In genomic region chr15:83695246-83695645, GRCh38 we compare ENCODE assay signal across 27 cellular contexts. TPM values are rescaled to one million over a fixed set of nuclear protein-coding genes. Genes with fewer than 3 reads are reported as not detected.
DNase-seq lines count a peak whose midpoint lies in the region; ATAC-seq and TF ChIP-seq lines count a peak whose summit lies in the region.
"Had no signal": no experiment of that assay in that cellular context is flagged by ENCODE, and none has a peak within 500 bp of the region (broad histone marks: within the 10 kb centered on the region; RNA-seq: fewer than 3 reads in every experiment).

No MANE protein-coding gene starts in this region.

- DNase-seq in RWPE2 (ENCODE audit: low spot score) (no peak), endodermal cell (peak; percentile 58), upper lobe of right lung (no peak), RKO (ENCODE audit: low spot score) (no peak)
- DNase-seq in activated effector memory CD4-positive, alpha-beta T cell treated with Interleukin-2 at 50 U/mL for 16 hours = no peak
- DNase-seq: activated CD4-positive, alpha-beta T cell treated with anti-CD3 and anti-CD28 coated beads, Interleukin-2, amount 50 U/mL, for 4 hours; activated naive CD4-positive, alpha-beta T cell treated with anti-CD3 and anti-CD28 coated beads for 36 hours; activated T-cell treated with anti-CD3 and anti-CD28 coated beads for 4 hours; aorta; COR-L47; EL; Karpas-422; kidney; midbrain; NCI-H748 treated with DMSO at 0.1 percent for 48 hours; OCI-M1; stimulated activated CD4-positive, alpha-beta T cell treated with anti-CD3 and anti-CD28 coated beads, Interleukin-1b, Interleukin-23, amount 100 ng/mL, for 48 hours; stimulated activated naive CD4-positive, alpha-beta T cell treated with Interleukin-2 at 50 U/mL for 16 hours; T-helper 2 cell; upper lobe of left lung; WERI-Rb-1 had no signal

- H3K27ac ChIP-seq in RWPE2 (ENCODE audit: poor library complexity, severe bottlenecking) (no peak overlapping the region), endodermal cell (ENCODE audit: low read depth, low read length) (no peak overlapping the region), mesodermal cell (ENCODE audit: low read depth, low read length, severe bottlenecking) (peak overlapping the region; percentile 94), stomach smooth muscle (ENCODE audit: low read length) (peak overlapping the region; percentile 84), upper lobe of right lung (no peak overlapping the region)
- H3K27ac ChIP-seq: neutrophil, SJSA1, WERI-Rb-1 had no signal

- H3K4me1 Mint-ChIP-seq in endodermal cell = peaks cover 5% of the 10 kb centered on the region

- ATAC-seq in RWPE2 (ENCODE audit: low read depth) (peak; percentile 84), GM19324 (IDR thresholded peaks at IDR 0.05; ENCODE audit: low FRiP score, unreplicated experiment) (no peak), upper lobe of right lung (no peak)

- H3K9ac ChIP-seq in endodermal cell (ENCODE audit: extremely low read depth, low read length, poor library complexity, severe bottlenecking) (no peak overlapping the region), stomach smooth muscle (ENCODE audit: low read length in 2 of 2) (peak overlapping the region in 1 of 2 donors; percentile 5)

- no peak overlapping the region for H3K4me3 Mint-ChIP-seq in endodermal cell
- H3K4me3 Mint-ChIP-seq: activated naive CD4-positive, alpha-beta T cell treated with anti-CD3 and anti-CD28 coated beads for 36 hours had no signal

- H3K4me1 ChIP-seq in RWPE2 (ENCODE audit: insufficient read depth, poor library complexity, severe bottlenecking) (peaks cover 16% of the 10 kb centered on the region), endodermal cell (ENCODE audit: control insufficient read depth, insufficient read depth, low read length) (no peaks in the 10 kb centered on the region), mesodermal cell (ENCODE audit: control insufficient read depth, insufficient read depth, low read length, poor library complexity, severe bottlenecking) (peaks cover 45% of the 10 kb centered on the region), stomach smooth muscle (ENCODE audit: control insufficient read depth, insufficient read depth, low read length) (peaks cover 47% of the 10 kb centered on the region), upper lobe of right lung (peaks cover 8% of the 10 kb centered on the region)
- H3K4me1 ChIP-seq: upper lobe of left lung had no signal

- H3K27ac Mint-ChIP-seq in endodermal cell = no peak overlapping the region
- H3K27ac Mint-ChIP-seq: activated naive CD4-positive, alpha-beta T cell treated with anti-CD3 and anti-CD28 coated beads for 36 hours had no signal

- intact Hi-C loops in upper lobe of right lung (cut with DNase I) = no loop called here

- H3K9me3 Mint-ChIP-seq in endodermal cell = no peaks in the 10 kb centered on the region
- H3K9me3 Mint-ChIP-seq: activated naive CD4-positive, alpha-beta T cell treated with anti-CD3 and anti-CD28 coated beads for 36 hours had no signal

- no peak overlapping the region for H3K4me3 ChIP-seq in RWPE2 (ENCODE audit: severe bottlenecking)
- no peak overlapping the region for H3K4me3 ChIP-seq in endodermal cell (ENCODE audit: low read length)
- no peak overlapping the region for H3K4me3 ChIP-seq in mesodermal cell (ENCODE audit: extremely low read depth, insufficient read depth, low read length, poor library complexity, severe bottlenecking)
- H3K4me3 ChIP-seq in stomach smooth muscle (ENCODE audit: low read length in 2 of 2) = no peak overlapping the region
- H3K4me3 ChIP-seq in upper lobe of right lung = no peak overlapping the region
- H3K4me3 ChIP-seq: SJSA1, upper lobe of left lung had no signal

- 69 to 75% methylated on average over 2 to 3 of the region's 3 CpGs for whole genome bisulfite sequencing in endodermal cell (ENCODE audit: insufficient coverage in 1 of 2, insufficient read length in 1 of 2), 2 experiments
- WGBS in mesodermal cell (ENCODE audit: insufficient coverage in 2 of 2), 2 experiments = 41 to 69% methylated on average over 2 to 3 of the region's 3 CpGs

- H3K36me3 ChIP-seq in RWPE2 (ENCODE audit: low read depth) (no peaks in the 10 kb centered on the region), endodermal cell (ENCODE audit: control insufficient read depth, insufficient read depth, low read length) (no peaks in the 10 kb centered on the region), mesodermal cell (ENCODE audit: control insufficient read depth, insufficient read depth, low read length) (no peaks in the 10 kb centered on the region), stomach smooth muscle (ENCODE audit: control insufficient read depth in 2 of 2, insufficient read depth in 2 of 2, low read length in 2 of 2) (no peaks in the 10 kb centered on the region), upper lobe of right lung (no peaks in the 10 kb centered on the region)
- H3K36me3 ChIP-seq: neutrophil, SJSA1, upper lobe of left lung, WERI-Rb-1 had no signal

- no peak for TF ChIP-seq CTCF in RWPE2 (IDR thresholded peaks at IDR 0.05; ENCODE audit: poor library complexity, severe bottlenecking)
- TF ChIP-seq CTCF in endodermal cell (conservative IDR thresholded peaks at IDR 0.05) = no peak
- no peak for TF ChIP-seq CTCF in upper lobe of right lung (IDR thresholded peaks at IDR 0.05)

- no peaks in the 10 kb centered on the region for H3K9me3 ChIP-seq in RWPE2 (ENCODE audit: severe bottlenecking)
- no peaks in the 10 kb centered on the region for H3K9me3 ChIP-seq in endodermal cell (ENCODE audit: control insufficient read depth, low read length)
- no peaks in the 10 kb centered on the region for H3K9me3 ChIP-seq in mesodermal cell (ENCODE audit: control insufficient read depth, low read length)
- H3K9me3 ChIP-seq in stomach smooth muscle (ENCODE audit: control insufficient read depth in 2 of 2, low read length in 2 of 2) = no peaks in the 10 kb centered on the region
- H3K9me3 ChIP-seq in upper lobe of right lung = no peaks in the 10 kb centered on the region
- H3K9me3 ChIP-seq: neutrophil, SJSA1, upper lobe of left lung had no signal

- H3K36me3 Mint-ChIP-seq in endodermal cell (ENCODE audit: low read depth) = no peaks in the 10 kb centered on the region

- no peaks in the 10 kb centered on the region for H3K27me3 Mint-ChIP-seq in endodermal cell (ENCODE audit: insufficient read depth)

- H3K27me3 ChIP-seq in RWPE2 (ENCODE audit: insufficient read depth, poor library complexity, severe bottlenecking) (no peaks in the 10 kb centered on the region), endodermal cell (ENCODE audit: control insufficient read depth, insufficient read depth, low read length, poor library complexity, severe bottlenecking) (no peaks in the 10 kb centered on the region), stomach smooth muscle (ENCODE audit: control insufficient read depth in 1 of 2, insufficient read depth in 2 of 2, low read length in 2 of 2) (no peaks in the 10 kb centered on the region), upper lobe of right lung (no peaks in the 10 kb centered on the region)
- H3K27me3 ChIP-seq: neutrophil, SJSA1, upper lobe of left lung had no signal

RNA-seq across cellular contexts. Expression of gene ADAMTSL3, which starts 41.3 kb away (rescaled TPM):
- total RNA-seq in endodermal cell (1 to 10 TPM in 1 of 2 donors, under 1 TPM in 1; 0.79 to 3.4 TPM), upper lobe of right lung (26.2 TPM)
- 0.46 TPM for polyA plus RNA-seq in endodermal cell (2013, experiment 1 of 2)
- polyA plus RNA-seq in endodermal cell (2013, experiment 2 of 2) = 0.33 TPM
- polyA plus RNA-seq in mesodermal cell (2013, experiment 1 of 2) = 3.6 TPM
- 3.1 TPM for polyA plus RNA-seq in mesodermal cell (2013, experiment 2 of 2)
- total RNA-seq: activated naive CD4-positive, alpha-beta T cell treated with anti-CD3 and anti-CD28 coated beads for 36 hours; HT-29 had no signal

Comparison
In these comparisons a context has a peak if more than half of its experiments do, and no peak if none do; other contexts are left out.
1. H3K27ac ChIP-seq: peak in mesodermal cell (single experiment) and stomach smooth muscle (single experiment); none in RWPE2 (single experiment), endodermal cell (single experiment) and upper lobe of right lung (single experiment).